Comparison of ENCODE assay signal across 15 cellular contexts in the genomic region with DNA sequence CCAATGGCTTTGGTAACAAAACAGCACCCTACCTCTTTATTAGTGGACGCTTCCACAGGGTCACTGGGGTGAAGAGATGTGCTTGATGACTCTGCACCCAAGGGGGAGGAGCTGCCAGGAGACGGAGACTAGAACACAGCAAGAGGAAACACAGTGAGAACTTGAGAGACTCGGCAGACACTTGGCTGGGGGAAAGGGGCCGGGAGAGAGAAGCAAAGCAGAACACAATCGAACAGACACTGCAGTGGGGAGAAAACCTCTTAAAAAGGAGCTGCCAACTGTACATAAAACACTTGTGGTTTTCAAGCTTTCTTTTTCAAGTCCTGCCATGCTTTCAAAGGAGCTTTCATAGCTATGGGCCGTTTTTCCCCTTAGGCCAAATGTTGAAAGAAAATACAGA.
A peak's percentile ranks its signal among the peaks of the same experiment; 100 is the strongest.
DNase-seq lines count a peak whose midpoint lies in the region; ATAC-seq and TF ChIP-seq lines count a peak whose summit lies in the region.
"Had no signal": no experiment of that assay in that cellular context is flagged by ENCODE, and none has a peak within 500 bp of the region (broad histone marks: within the 10 kb centered on the region; RNA-seq: fewer than 3 reads in every experiment).

No MANE protein-coding gene starts in this region.

- H3K9me3 Mint-ChIP-seq in activated CD8-positive, alpha-beta memory T cell treated with anti-CD3 and anti-CD28 coated beads, Interleukin-2, amount 10 ng/mL, durations not matched to agents 7 days and 5 days (ENCODE audit: low read depth) = peaks cover 3% of the 10 kb centered on the region
- no peaks in the 10 kb centered on the region for H3K9me3 Mint-ChIP-seq in activated T-helper 1 cell treated with anti-CD3 and anti-CD28 coated beads, Interleukin-12 subunit alpha, Interleukin-12 subunit beta, Interleukin-2, Interleukin-4 antibody, amounts not matched to agents 30 ng/mL and 10 ng/mL and 1 ng/mL, durations not matched to agents 14 hours and 24 hours and 36 hours
- peaks cover 14% of the 10 kb centered on the region for H3K9me3 Mint-ChIP-seq in nephron progenitor cell

- peaks cover 12% of the 10 kb centered on the region for H3K4me1 Mint-ChIP-seq in activated CD8-positive, alpha-beta memory T cell treated with anti-CD3 and anti-CD28 coated beads, Interleukin-2, amount 10 ng/mL, durations not matched to agents 7 days and 5 days
- peaks cover 38% of the 10 kb centered on the region for H3K4me1 Mint-ChIP-seq in activated T-helper 1 cell treated with anti-CD3 and anti-CD28 coated beads, Interleukin-12 subunit alpha, Interleukin-12 subunit beta, Interleukin-2, Interleukin-4 antibody, amounts not matched to agents 30 ng/mL and 10 ng/mL and 1 ng/mL, durations not matched to agents 14 hours and 24 hours and 36 hours (ENCODE audit: low read depth)
- H3K4me1 Mint-ChIP-seq in nephron progenitor cell = peaks cover 14% of the 10 kb centered on the region

- no peak for TF ChIP-seq CTCF in nephron progenitor cell (IDR thresholded peaks at IDR 0.05)

- CTCF ChIA-PET in activated CD8-positive, alpha-beta memory T cell treated with anti-CD3 and anti-CD28 coated beads, Interleukin-2, amount 10 ng/mL, durations not matched to agents 7 days and 5 days (lab: Charles Lee) = no interaction called here

- H3K36me3 Mint-ChIP-seq in activated CD8-positive, alpha-beta memory T cell treated with anti-CD3 and anti-CD28 coated beads, Interleukin-2, amount 10 ng/mL, durations not matched to agents 7 days and 5 days = no peaks in the 10 kb centered on the region
- H3K36me3 Mint-ChIP-seq in activated T-helper 1 cell treated with anti-CD3 and anti-CD28 coated beads, Interleukin-12 subunit alpha, Interleukin-12 subunit beta, Interleukin-2, Interleukin-4 antibody, amounts not matched to agents 30 ng/mL and 10 ng/mL and 1 ng/mL, durations not matched to agents 14 hours and 24 hours and 36 hours (ENCODE audit: low read depth) = peaks cover 7% of the 10 kb centered on the region
- no peaks in the 10 kb centered on the region for H3K36me3 Mint-ChIP-seq in nephron progenitor cell (ENCODE audit: low read depth)

- H3K4me3 ChIP-seq in Jurkat, Clone E6-1 (ENCODE audit: low read length) = no peak overlapping the region; the same call in 1 of the 2 replicates
- H3K4me3 ChIP-seq: lung, tibial nerve had no signal

- DNase-seq in activated CD8-positive, alpha-beta memory T cell treated with anti-CD3 and anti-CD28 coated beads, Interleukin-2, amount 10 ng/mL, durations not matched to agents 7 days and 5 days = no peak
- no peak for DNase-seq in activated CD8-positive, alpha-beta memory T cell treated with anti-CD3 and anti-CD28 coated beads for 24 hours
- DNase-seq in Jurkat, Clone E6-1 (ENCODE audit: low read depth, low spot score) = peak; percentile 92
- peak; percentile 28 for DNase-seq in activated T-helper 1 cell treated with anti-CD3 and anti-CD28 coated beads, Interleukin-12 subunit alpha, Interleukin-12 subunit beta, Interleukin-2, Interleukin-4 antibody, amounts not matched to agents 30 ng/mL and 10 ng/mL and 1 ng/mL, durations not matched to agents 14 hours and 24 hours and 36 hours (ENCODE audit: low spot score)
- DNase-seq in nephron progenitor cell (no peak), cerebellum (ENCODE audit: low spot score) (no peak)
- DNase-seq: Karpas-422; NCI-H2029; NCI-H774; right cardiac atrium; stimulated activated CD4-positive, alpha-beta T cell treated with anti-CD3 and anti-CD28 coated beads, Interleukin-1b, Interleukin-23, amount 100 ng/mL, for 48 hours had no signal

- H3K27ac Mint-ChIP-seq in activated CD8-positive, alpha-beta memory T cell treated with anti-CD3 and anti-CD28 coated beads, Interleukin-2, amount 10 ng/mL, durations not matched to agents 7 days and 5 days = no peak overlapping the region
- peak overlapping the region; percentile 93 for H3K27ac Mint-ChIP-seq in activated T-helper 1 cell treated with anti-CD3 and anti-CD28 coated beads, Interleukin-12 subunit alpha, Interleukin-12 subunit beta, Interleukin-2, Interleukin-4 antibody, amounts not matched to agents 30 ng/mL and 10 ng/mL and 1 ng/mL, durations not matched to agents 14 hours and 24 hours and 36 hours
- H3K27ac Mint-ChIP-seq in nephron progenitor cell = peak overlapping the region; percentile 11

- H3K27me3 Mint-ChIP-seq in activated CD8-positive, alpha-beta memory T cell treated with anti-CD3 and anti-CD28 coated beads, Interleukin-2, amount 10 ng/mL, durations not matched to agents 7 days and 5 days = peaks cover 20% of the 10 kb centered on the region
- H3K27me3 Mint-ChIP-seq in activated T-helper 1 cell treated with anti-CD3 and anti-CD28 coated beads, Interleukin-12 subunit alpha, Interleukin-12 subunit beta, Interleukin-2, Interleukin-4 antibody, amounts not matched to agents 30 ng/mL and 10 ng/mL and 1 ng/mL, durations not matched to agents 14 hours and 24 hours and 36 hours (ENCODE audit: insufficient read depth) = no peaks in the 10 kb centered on the region
- H3K27me3 Mint-ChIP-seq in nephron progenitor cell (ENCODE audit: low read depth, poor library complexity) = peaks cover 2% of the 10 kb centered on the region

- ATAC-seq in activated CD8-positive, alpha-beta memory T cell treated with anti-CD3 and anti-CD28 coated beads, Interleukin-2, amount 10 ng/mL, durations not matched to agents 7 days and 5 days = peak; percentile 45
- ATAC-seq in GM19035 (IDR thresholded peaks at IDR 0.05; ENCODE audit: unreplicated experiment) = no peak
- no peak for ATAC-seq in GM21423 (IDR thresholded peaks at IDR 0.05; ENCODE audit: unreplicated experiment)
- ATAC-seq: right cardiac atrium had no signal

- H3K4me3 Mint-ChIP-seq in activated CD8-positive, alpha-beta memory T cell treated with anti-CD3 and anti-CD28 coated beads, Interleukin-2, amount 10 ng/mL, durations not matched to agents 7 days and 5 days = no peak overlapping the region
- H3K4me3 Mint-ChIP-seq in activated T-helper 1 cell treated with anti-CD3 and anti-CD28 coated beads, Interleukin-12 subunit alpha, Interleukin-12 subunit beta, Interleukin-2, Interleukin-4 antibody, amounts not matched to agents 30 ng/mL and 10 ng/mL and 1 ng/mL, durations not matched to agents 14 hours and 24 hours and 36 hours = peak overlapping the region; percentile 71
- peak overlapping the region; percentile 51 for H3K4me3 Mint-ChIP-seq in nephron progenitor cell

- intact Hi-C loops in activated T-helper 1 cell treated with anti-CD3 and anti-CD28 coated beads, Interleukin-12 subunit alpha, Interleukin-12 subunit beta, Interleukin-2, Interleukin-4 antibody, amounts not matched to agents 30 ng/mL and 10 ng/mL and 1 ng/mL, durations not matched to agents 14 hours and 24 hours and 36 hours (cut with micrococcal nuclease) = no loop called here

Comparison
In these comparisons a context has a peak if more than half of its experiments do, and no peak if none do; other contexts are left out.
1. DNase-seq: peak in Jurkat, Clone E6-1 (single experiment) and activated T-helper 1 cell treated with anti-CD3 and anti-CD28 coated beads, Interleukin-12 subunit alpha, Interleukin-12 subunit beta, Interleukin-2, Interleukin-4 antibody, amounts not matched to agents 30 ng/mL and 10 ng/mL and 1 ng/mL, durations not matched to agents 14 hours and 24 hours and 36 hours (single experiment); none in activated CD8-positive, alpha-beta memory T cell treated with anti-CD3 and anti-CD28 coated beads, Interleukin-2, amount 10 ng/mL, durations not matched to agents 7 days and 5 days (single experiment), activated CD8-positive, alpha-beta memory T cell treated with anti-CD3 and anti-CD28 coated beads for 24 hours (single experiment), nephron progenitor cell (single experiment) and cerebellum (single experiment).